Comparison of ENCODE assay signal across 17 cellular contexts in genomic region chr2:201665420-201666158, GRCh38. TPM values are rescaled to one million over a fixed set of nuclear protein-coding genes. Genes with fewer than 3 reads are reported as not detected.
DNase-seq lines count a peak whose midpoint lies in the region; ATAC-seq and TF ChIP-seq lines count a peak whose summit lies in the region.
"Had no signal": no experiment of that assay in that cellular context is flagged by ENCODE, and none has a peak within 500 bp of the region (broad histone marks: within the 10 kb centered on the region; RNA-seq: fewer than 3 reads in every experiment).

No MANE protein-coding gene starts in this region.

- H3K4me3 ChIP-seq in cardiac muscle cell (no peak overlapping the region), OCI-LY1 (ENCODE audit: low read depth, low read length, poor library complexity, severe bottlenecking) (no peak overlapping the region), choroid plexus epithelial cell (ENCODE audit: low read depth, low read length) (no peak overlapping the region), upper lobe of right lung (no peak overlapping the region), tibial artery (no peak overlapping the region)

- DNase-seq in cardiac muscle cell (ENCODE audit: low read depth in 1 of 2, low spot score in 1 of 2) (no peak), Right ventricle myocardium superior (no peak), choroid plexus epithelial cell (ENCODE audit: low read depth) (no peak), upper lobe of right lung (no peak), tibial artery (no peak), NCI-H1092 (lab: John Stamatoyannopoulos, UW) (no peak)
- DNase-seq: activated CD8-positive, alpha-beta memory T cell treated with anti-CD3 and anti-CD28 coated beads for 24 hours; amniotic stem cell; cortex of kidney; NCI-H1417 treated with DMSO at 0.1 percent for 48 hours; NCI-H446; substantia nigra had no signal

- no peak overlapping the region for H2AFZ ChIP-seq in OCI-LY1 (ENCODE audit: low read length)

- H3K27ac ChIP-seq in cardiac muscle cell (no peak overlapping the region), OCI-LY1 (ENCODE audit: low read depth, low read length, poor library complexity, severe bottlenecking) (no peak overlapping the region), upper lobe of right lung (no peak overlapping the region), tibial artery (no peak overlapping the region)

- H3K79me2 ChIP-seq in OCI-LY1 (ENCODE audit: insufficient read depth, low read length), result no peaks in the 10 kb centered on the region

- no peaks in the 10 kb centered on the region for H3K4me1 ChIP-seq in cardiac muscle cell (ENCODE audit: low read depth)
- no peaks in the 10 kb centered on the region for H3K4me1 ChIP-seq in OCI-LY1 (ENCODE audit: insufficient read depth, low read length, severe bottlenecking)
- H3K4me1 ChIP-seq in upper lobe of right lung, result no peaks in the 10 kb centered on the region
- H3K4me1 ChIP-seq in tibial artery, result no peaks in the 10 kb centered on the region

- H3K36me3 ChIP-seq in cardiac muscle cell (no peaks in the 10 kb centered on the region), OCI-LY1 (ENCODE audit: insufficient read depth, low read length) (no peaks in the 10 kb centered on the region), upper lobe of right lung (no peaks in the 10 kb centered on the region), tibial artery (no peaks in the 10 kb centered on the region)

- H3F3A ChIP-seq in OCI-LY1 (ENCODE audit: insufficient read depth, low read length), result no peaks in the 10 kb centered on the region

- H3K27me3 ChIP-seq in cardiac muscle cell (no peaks in the 10 kb centered on the region), OCI-LY1 (ENCODE audit: insufficient read depth, low read length) (no peaks in the 10 kb centered on the region), upper lobe of right lung (no peaks in the 10 kb centered on the region), tibial artery (no peaks in the 10 kb centered on the region)

- no peaks in the 10 kb centered on the region for H3K9me3 ChIP-seq in cardiac muscle cell (ENCODE audit: low read depth)
- H3K9me3 ChIP-seq in OCI-LY1 (ENCODE audit: low read length), result no peaks in the 10 kb centered on the region
- H3K9me3 ChIP-seq in upper lobe of right lung, result no peaks in the 10 kb centered on the region
- no peaks in the 10 kb centered on the region for H3K9me3 ChIP-seq in tibial artery

- peak; percentile 23 for TF ChIP-seq CTCF in cardiac muscle cell (IDR thresholded peaks at IDR 0.05; ENCODE audit: low read depth, low read length)
- TF ChIP-seq CTCF in OCI-LY1 (IDR thresholded peaks at IDR 0.05; ENCODE audit: low read length), result peak; percentile 8; the same call in 1 of the 2 replicates
- peak; percentile 34 for TF ChIP-seq CTCF in choroid plexus epithelial cell (conservative IDR thresholded peaks at IDR 0.05; ENCODE audit: low read depth, low read length)
- TF ChIP-seq CTCF in upper lobe of right lung (IDR thresholded peaks at IDR 0.05), result peak; percentile 38
- TF ChIP-seq CTCF in tibial artery (IDR thresholded peaks at IDR 0.05), result peak in 1 of 2 experiments; percentile 19

- intact Hi-C loops in Right ventricle myocardium superior (cut with DNase I), result no loop called here
- intact Hi-C loops in upper lobe of right lung (cut with DNase I), result no loop called here
- intact Hi-C loops in tibial artery (cut with DNase I; ENCODE audit: low total_unique reads), result no loop called here

- ATAC-seq in Right ventricle myocardium superior (ENCODE audit: poor library complexity) (no peak), upper lobe of right lung (no peak), GM18511 (IDR thresholded peaks at IDR 0.05; ENCODE audit: unreplicated experiment) (no peak)
- ATAC-seq: activated T-helper 17 cell treated with anti-CD3 and anti-CD28 coated beads, Interleukin-2, amount 50 U/mL, for 72 hours; esophagus mucosa had no signal

- H3K4me2 ChIP-seq in OCI-LY1 (ENCODE audit: low read length), result no peak overlapping the region

- no peak overlapping the region for H3K9ac ChIP-seq in OCI-LY1 (ENCODE audit: low read length)

- no peaks in the 10 kb centered on the region for H3K9me2 ChIP-seq in OCI-LY1 (ENCODE audit: low read depth, low read length)

- H4K20me1 ChIP-seq in OCI-LY1 (ENCODE audit: insufficient read depth, low read length), result no peaks in the 10 kb centered on the region

RNA-seq across cellular contexts. Expression of gene TMEM237, which starts 22.3 kb away (rescaled TPM):
- total RNA-seq in cardiac muscle cell, result 23.5 and 37.1 TPM in 2 replicates
- polyA plus RNA-seq in cardiac muscle cell, result 35.4 and 44.0 TPM in 2 replicates
- total RNA-seq in Right ventricle myocardium superior, result 12.8 TPM
- total RNA-seq in upper lobe of right lung, result 13.7 TPM

RNA-seq across cellular contexts. Expression of gene MPP4, which starts 32.9 kb away (rescaled TPM):
- total RNA-seq in cardiac muscle cell (0.04 and 0.27 TPM in 2 replicates), Right ventricle myocardium superior (not detected), upper lobe of right lung (0.17 TPM)
- polyA plus RNA-seq in cardiac muscle cell, result 0.15 TPM in 1 of 2 replicates, not detected in the other
- total RNA-seq: activated T-helper 17 cell treated with anti-CD3 and anti-CD28 coated beads, Interleukin-2, amount 50 U/mL, for 72 hours; esophagus mucosa had no signal
- polyA plus RNA-seq: IgD-negative memory B cell had no signal
